Comparison of ENCODE assay signal across 22 cellular contexts in the genomic region with DNA sequence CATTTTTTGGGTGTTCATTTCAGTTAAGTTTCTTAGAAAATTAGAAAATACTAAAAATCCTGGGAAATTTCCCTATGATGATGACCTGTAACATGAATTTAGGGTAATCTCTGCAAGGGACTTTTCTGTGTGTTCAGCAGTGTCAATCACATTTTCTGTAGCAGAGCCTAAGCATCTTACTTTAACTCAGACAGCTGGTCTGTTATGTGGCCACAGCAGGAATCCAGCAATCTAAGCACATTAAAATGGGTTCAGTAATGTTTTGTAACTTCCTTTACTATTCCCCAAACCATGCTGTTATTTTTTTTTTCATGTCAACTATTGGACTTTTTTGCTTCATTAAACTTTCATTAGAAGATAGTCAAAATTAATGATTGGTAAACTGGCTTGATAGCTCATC.
DNase-seq lines count a peak whose midpoint lies in the region; ATAC-seq and TF ChIP-seq lines count a peak whose summit lies in the region.
"Had no signal": no experiment of that assay in that cellular context is flagged by ENCODE, and none has a peak within 500 bp of the region (broad histone marks: within the 10 kb centered on the region; RNA-seq: fewer than 3 reads in every experiment).

No MANE protein-coding gene starts in this region.

- H3K4me3 ChIP-seq in astrocyte of the spinal cord (ENCODE audit: low read depth, low read length) (no peak overlapping the region), osteoblast (ENCODE audit: insufficient read depth, low read length) (no peak overlapping the region)
- H3K4me3 ChIP-seq: A549, GM23338, PC-9 had no signal

- ATAC-seq in GM21447 (IDR thresholded peaks at IDR 0.05; ENCODE audit: unreplicated experiment) = no peak
- ATAC-seq: A549, GM23338 had no signal

- peak overlapping the region; percentile 64 for H3K27ac ChIP-seq in osteoblast (ENCODE audit: low read depth, low read length)
- H3K27ac ChIP-seq: A549, PC-9 had no signal

- in situ Hi-C loops in astrocyte of the spinal cord (cut with HindIII; ENCODE audit: low sequenced_read_pairs) = no loop called here

- no peaks in the 10 kb centered on the region for H3K27me3 ChIP-seq in osteoblast (ENCODE audit: insufficient read depth, low read length)

- no peaks in the 10 kb centered on the region for H3K79me2 ChIP-seq in osteoblast (ENCODE audit: insufficient read depth, low read length)

- H3K4me2 ChIP-seq in osteoblast (ENCODE audit: insufficient read depth, low read length) = no peak overlapping the region
- H3K4me2 ChIP-seq: A549, GM23338, PC-9 had no signal

- no peaks in the 10 kb centered on the region for H3K9me3 ChIP-seq in osteoblast (ENCODE audit: low read depth, low read length)
- H3K9me3 ChIP-seq: A549, Caco-2 had no signal

- peaks cover 14% of the 10 kb centered on the region for H3K36me3 ChIP-seq in osteoblast (ENCODE audit: insufficient read depth, low read length)

- DNase-seq in EH (ENCODE audit: low read depth) (peak; percentile 17), NCI-H69 (lab: John Stamatoyannopoulos, UW) (peak; percentile 4), astrocyte of the spinal cord (ENCODE audit: low read depth, low spot score) (peak; percentile 16), osteoblast (ENCODE audit: insufficient read length, low spot score, missing footprints) (no peak), ecto neural progenitor cell (ENCODE audit: low spot score) (no peak)
- no peak for DNase-seq in stimulated activated CD4-positive, alpha-beta T cell treated with anti-CD3 and anti-CD28 coated beads, Interleukin-1b, Interleukin-23, amount 100 ng/mL, for 48 hours
- no peak for DNase-seq in effector CD8-positive, alpha-beta T cell (lab: John Stamatoyannopoulos, UW)
- DNase-seq: Caco-2; CD4-positive, CD25-positive, alpha-beta regulatory T cell; DND-41; HCEC 1CT; Kasumi-1; MM.1S; NCI-H1048; NCI-H1417 treated with DMSO at 0.1 percent for 48 hours; NCI-H187; NCI-H446 treated with DMSO at 0.1 percent for 48 hours; NCI-H526 treated with DMSO at 0.1 percent for 48 hours; PC-9 had no signal

- peaks cover 18% of the 10 kb centered on the region for H3K4me1 ChIP-seq in osteoblast (ENCODE audit: insufficient read depth, low read length)
- H3K4me1 ChIP-seq: A549, Caco-2 had no signal

- H2AFZ ChIP-seq in osteoblast (ENCODE audit: low read length) = no peak overlapping the region
- H2AFZ ChIP-seq: GM23338, PC-9 had no signal

- no peaks in the 10 kb centered on the region for H4K20me1 ChIP-seq in osteoblast (ENCODE audit: insufficient read depth, low read length)

- TF ChIP-seq CTCF in astrocyte of the spinal cord (IDR thresholded peaks at IDR 0.05; ENCODE audit: low read depth, low read length) (no peak), osteoblast (IDR thresholded peaks at IDR 0.05; ENCODE audit: extremely low read depth, low read depth, low read length) (no peak)

Comparison
In these comparisons a context has a peak if more than half of its experiments do, and no peak if none do; other contexts are left out.
1. DNase-seq: peak in EH (single experiment), NCI-H69 (single experiment) and astrocyte of the spinal cord (single experiment); none in osteoblast (single experiment), stimulated activated CD4-positive, alpha-beta T cell treated with anti-CD3 and anti-CD28 coated beads, Interleukin-1b, Interleukin-23, amount 100 ng/mL, for 48 hours (single experiment), ecto neural progenitor cell (single experiment) and effector CD8-positive, alpha-beta T cell (single experiment).